In the genomic region with DNA sequence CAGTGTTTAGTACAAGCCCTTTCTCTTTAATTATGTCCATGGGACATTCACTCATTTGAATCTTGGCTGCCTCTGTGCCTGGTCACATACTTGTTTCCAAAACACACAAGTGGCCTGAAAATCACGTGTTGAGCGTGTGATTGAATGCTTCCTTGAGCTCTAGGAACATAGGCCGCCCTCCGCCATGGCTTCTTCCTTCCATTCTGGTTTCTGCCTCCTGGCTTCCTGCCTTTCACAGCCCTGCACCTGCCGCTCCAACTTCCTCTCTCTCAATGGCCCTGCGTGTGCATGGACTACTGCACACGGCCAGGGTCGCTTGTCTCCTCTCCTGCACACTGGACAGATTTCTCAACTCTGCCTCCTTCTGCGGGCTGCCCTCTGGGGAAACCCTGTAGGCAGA, we compare ENCODE assay signal across 10 cellular contexts.
DNase-seq lines count a peak whose midpoint lies in the region; ATAC-seq and TF ChIP-seq lines count a peak whose summit lies in the region.
"Had no signal": no experiment of that assay in that cellular context is flagged by ENCODE, and none has a peak within 500 bp of the region (broad histone marks: within the 10 kb centered on the region; RNA-seq: fewer than 3 reads in every experiment).

No MANE protein-coding gene starts in this region.

- H3K36me3 ChIP-seq in left ventricle myocardium inferior (no peaks in the 10 kb centered on the region), right lobe of liver (no peaks in the 10 kb centered on the region), upper lobe of right lung (no peaks in the 10 kb centered on the region)
- H3K36me3 ChIP-seq: thoracic aorta had no signal

- intact Hi-C loops in Right ventricle myocardium superior (cut with DNase I): no loop called here
- intact Hi-C loops in left ventricle myocardium inferior (cut with micrococcal nuclease): no loop called here
- intact Hi-C loops in right lobe of liver (cut with DNase I): no loop called here
- intact Hi-C loops in upper lobe of right lung (cut with DNase I): no loop called here

- H3K4me3 ChIP-seq in left ventricle myocardium inferior: no peak overlapping the region
- no peak overlapping the region for H3K4me3 ChIP-seq in right lobe of liver
- H3K4me3 ChIP-seq in upper lobe of right lung: no peak overlapping the region
- H3K4me3 ChIP-seq: esophagus squamous epithelium, thoracic aorta had no signal

- no peak for TF ChIP-seq CTCF in left ventricle myocardium inferior (IDR thresholded peaks at IDR 0.05; ENCODE audit: borderline replicate concordance)
- TF ChIP-seq CTCF in right lobe of liver (IDR thresholded peaks at IDR 0.05): no peak
- no peak for TF ChIP-seq CTCF in upper lobe of right lung (IDR thresholded peaks at IDR 0.05)

- TF ChIP-seq POLR2A in right lobe of liver (IDR thresholded peaks at IDR 0.05): no peak

- peak; percentile 49 for ATAC-seq in Right ventricle myocardium superior (ENCODE audit: poor library complexity)
- ATAC-seq in right lobe of liver: peak; percentile 40 to 61 (median 54)
- peak; percentile 71 for ATAC-seq in upper lobe of right lung
- no peak for ATAC-seq in HG03469 (IDR thresholded peaks at IDR 0.05; ENCODE audit: unreplicated experiment)

- WGBS in right lobe of liver (ENCODE audit: insufficient coverage, low coverage, low lambda C conversion rate, missing lambda C conversion rate): 29% methylated on average over 9 of the region's 9 CpGs

- peaks cover 14% of the 10 kb centered on the region for H3K4me1 ChIP-seq in left ventricle myocardium inferior
- no peaks in the 10 kb centered on the region for H3K4me1 ChIP-seq in right lobe of liver
- H3K4me1 ChIP-seq in upper lobe of right lung: peaks cover 8% of the 10 kb centered on the region

- no peaks in the 10 kb centered on the region for H3K27me3 ChIP-seq in left ventricle myocardium inferior (ENCODE audit: low read depth)
- no peaks in the 10 kb centered on the region for H3K27me3 ChIP-seq in right lobe of liver
- no peaks in the 10 kb centered on the region for H3K27me3 ChIP-seq in upper lobe of right lung
- H3K27me3 ChIP-seq: esophagus squamous epithelium had no signal

- H3K9me3 ChIP-seq in left ventricle myocardium inferior (replicated peaks) (no peaks in the 10 kb centered on the region), right lobe of liver (no peaks in the 10 kb centered on the region), upper lobe of right lung (no peaks in the 10 kb centered on the region)
- H3K9me3 ChIP-seq: esophagus squamous epithelium, thoracic aorta had no signal

- H3K27ac ChIP-seq in left ventricle myocardium inferior (replicated peaks) (no peak overlapping the region), right lobe of liver (no peak overlapping the region), upper lobe of right lung (no peak overlapping the region)
- H3K27ac ChIP-seq: esophagus squamous epithelium, thoracic aorta had no signal

- DNase-seq in Right ventricle myocardium superior (peak; percentile 50), left ventricle myocardium inferior (no peak), UCSD-AML1 (lab: John Stamatoyannopoulos, UW; ENCODE audit: unreplicated experiment) (peak; percentile 63), right lobe of liver (no peak), upper lobe of right lung (no peak), SIG-M5 treated with dmso at 0.1 percent for 504 hours (lab: John Stamatoyannopoulos, UW; ENCODE audit: unreplicated experiment) (no peak), NCI-H2171 treated with DMSO at 0.1 percent for 48 hours (lab: John Stamatoyannopoulos, UW) (no peak)
- DNase-seq: esophagus squamous epithelium had no signal

Comparison
In these comparisons a context has a peak if more than half of its experiments do, and no peak if none do; other contexts are left out.
1. DNase-seq: peak in Right ventricle myocardium superior (single experiment) and UCSD-AML1 (single experiment); none in left ventricle myocardium inferior (single experiment), right lobe of liver (0 of 3), upper lobe of right lung (single experiment), SIG-M5 treated with dmso at 0.1 percent for 504 hours (single experiment) and NCI-H2171 treated with DMSO at 0.1 percent for 48 hours (single experiment).